Comparison of ENCODE assay signal across 21 cellular contexts in the genomic region with DNA sequence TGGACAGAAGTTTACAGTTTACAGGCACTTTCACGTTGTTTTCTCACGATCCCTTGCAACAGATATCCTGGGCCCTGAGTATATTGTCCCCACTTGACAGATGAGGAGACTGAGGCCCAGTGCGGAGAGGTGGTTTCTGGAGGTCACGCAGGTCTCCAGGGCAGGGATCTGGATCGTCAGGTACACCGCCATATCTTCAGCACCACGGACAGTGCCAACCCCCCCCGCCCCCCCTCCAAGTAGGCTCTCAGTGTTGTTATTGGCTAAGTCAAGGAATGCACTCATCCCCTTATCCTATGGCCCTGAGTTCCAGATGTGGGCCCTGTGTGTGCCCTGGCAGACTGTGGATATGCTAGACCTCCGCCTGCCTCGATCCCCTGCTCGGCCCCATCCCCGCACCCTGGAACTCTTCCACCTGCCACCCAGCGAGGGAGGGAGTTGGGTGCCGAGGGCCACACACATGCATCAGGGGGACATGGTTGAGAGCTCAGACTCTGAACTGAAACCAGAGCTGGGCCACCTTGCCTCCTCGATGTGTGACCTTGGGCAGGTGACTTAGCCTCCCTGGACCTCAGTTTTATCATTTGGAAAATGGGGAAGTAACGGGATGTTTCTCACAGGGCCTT. TPM values are rescaled to one million over a fixed set of nuclear protein-coding genes. Genes with fewer than 3 reads are reported as not detected.
DNase-seq lines count a peak whose midpoint lies in the region; ATAC-seq and TF ChIP-seq lines count a peak whose summit lies in the region.
"Had no signal": no experiment of that assay in that cellular context is flagged by ENCODE, and none has a peak within 500 bp of the region (broad histone marks: within the 10 kb centered on the region; RNA-seq: fewer than 3 reads in every experiment).

No MANE protein-coding gene starts in this region.

- in situ Hi-C loops in G401 (cut with HindIII; ENCODE audit: low sequenced_read_pairs), result loop anchor here (25.0 kb wide), 1 partner anchor 88 kb away; no protein-coding TSS in a partner anchor

- no peak overlapping the region for H3K27ac ChIP-seq in A673 (ENCODE audit: low read depth, low read length, poor library complexity, severe bottlenecking)
- H3K27ac ChIP-seq in PC-9, result no peak overlapping the region
- H3K27ac ChIP-seq: coronary artery, heart left ventricle, sigmoid colon, tibial artery had no signal

- intact Hi-C loops in A673 (cut with micrococcal nuclease; ENCODE audit: unreplicated experiment), result no loop called here
- intact Hi-C loops in PC-9 (cut with micrococcal nuclease; ENCODE audit: unreplicated experiment), result no loop called here

- H3K4me2 ChIP-seq in PC-9, result no peak overlapping the region

- H3K4me3 ChIP-seq in A673 (ENCODE audit: low read depth, low read length, poor library complexity, severe bottlenecking) (no peak overlapping the region), PC-9 (no peak overlapping the region)
- H3K4me3 ChIP-seq: coronary artery, heart left ventricle, MG63, sigmoid colon, tibial artery had no signal

- POLR2A ChIA-PET in A673 (lab: Charles Lee; ENCODE audit: low non-redundant PET), result no interaction called here
- POLR2A ChIA-PET in PC-9 (lab: Charles Lee; ENCODE audit: unreplicated experiment), result no interaction called here

- H2AFZ ChIP-seq in PC-9, result no peak overlapping the region

- ATAC-seq in GM19328 (IDR thresholded peaks at IDR 0.05; ENCODE audit: unreplicated experiment), result no peak
- ATAC-seq: activated T-helper 17 cell treated with anti-CD3 and anti-CD28 coated beads, Interleukin-2, amount 50 U/mL, for 72 hours; natural killer cell treated with Interleukin-12 subunit alpha and Interleukin-12 subunit beta and Interleukin-15 and Interleukin-18, amount 100 ng/mL, for 72 hours had no signal

- no peaks in the 10 kb centered on the region for H3K9me2 ChIP-seq in PC-9 (ENCODE audit: insufficient read depth)

- TF ChIP-seq CTCF in A673 (conservative IDR thresholded peaks at IDR 0.05; ENCODE audit: low read depth, low read length) (no peak), PC-9 (conservative IDR thresholded peaks at IDR 0.05) (no peak)

- BruUV-seq in A673 (replicated peaks; lab: Mats Ljungman, UMichigan), result no TSS peak
- no TSS peak for BruUV-seq in PC-9 (replicated peaks; lab: Mats Ljungman, UMichigan)

- no peaks in the 10 kb centered on the region for H4K20me1 ChIP-seq in PC-9 (ENCODE audit: insufficient read depth)

- no peaks in the 10 kb centered on the region for H3K4me1 ChIP-seq in A673 (ENCODE audit: insufficient read depth, low read length, poor library complexity, severe bottlenecking)
- no peaks in the 10 kb centered on the region for H3K4me1 ChIP-seq in PC-9 (replicated peaks; ENCODE audit: insufficient read depth)
- H3K4me1 ChIP-seq: heart left ventricle, sigmoid colon, tibial artery had no signal

- CTCF ChIA-PET in A673 (lab: Charles Lee), result no interaction called here
- CTCF ChIA-PET in PC-9 (lab: Charles Lee), result no interaction called here

- H3K36me3 ChIP-seq in A673 (ENCODE audit: insufficient read depth, low read length, poor library complexity, severe bottlenecking) (no peaks in the 10 kb centered on the region), PC-9 (ENCODE audit: low read depth) (no peaks in the 10 kb centered on the region)
- H3K36me3 ChIP-seq: heart left ventricle, MG63, sigmoid colon, tibial artery had no signal

- peak; percentile 20 for DNase-seq in A673 (ENCODE audit: low spot score)
- DNase-seq in ELF-1 (ENCODE audit: low read depth, low spot score), result peak; percentile 39
- DNase-seq in OCI-M1 (lab: John Stamatoyannopoulos, UW), result peak; percentile 2
- peak; percentile 87 for DNase-seq in iPS-NIHi11 (ENCODE audit: low spot score)
- no peak for DNase-seq in NCI-H748 treated with DMSO at 0.1 percent for 48 hours (lab: John Stamatoyannopoulos, UW)
- DNase-seq in G401 (ENCODE audit: low spot score), result no peak
- no peak for DNase-seq in PC-9
- DNase-seq: activated CD4-positive, alpha-beta T cell treated with anti-CD3 and anti-CD28 coated beads for 1 hour; activated naive CD8-positive, alpha-beta T cell treated with anti-CD3 and anti-CD28 coated beads for 36 hours; heart left ventricle; MG63; NCI-H2081; NCI-H524; sigmoid colon; stimulated activated naive CD4-positive, alpha-beta T cell; tibial artery had no signal

- no peaks in the 10 kb centered on the region for H3K79me2 ChIP-seq in PC-9 (ENCODE audit: low read depth)

- no peaks in the 10 kb centered on the region for H3F3A ChIP-seq in PC-9 (ENCODE audit: insufficient read depth, low read depth)

- H3K27me3 ChIP-seq in A673 (replicated peaks; ENCODE audit: insufficient read depth, low read depth, low read length, poor library complexity) (no peaks in the 10 kb centered on the region), PC-9 (ENCODE audit: insufficient read depth, low read depth) (peaks cover 57% of the 10 kb centered on the region)
- H3K27me3 ChIP-seq: MG63 had no signal

- H3K9me3 ChIP-seq in A673 (ENCODE audit: low read depth, low read length, poor library complexity, severe bottlenecking) (no peaks in the 10 kb centered on the region), PC-9 (ENCODE audit: insufficient read depth, low read depth) (no peaks in the 10 kb centered on the region)
- H3K9me3 ChIP-seq: heart left ventricle, MG63, sigmoid colon, tibial artery had no signal

RNA-seq across cellular contexts. Expression of a gene that starts 37.5 kb away (rescaled TPM):
- total RNA-seq in A673 (2021), result not detected in 2 replicates
- not detected in 2 replicates for total RNA-seq in G401 (2014; rRNA removed; shearing (Covaris generic))
- total RNA-seq in PC-9 (2021), result not detected in 2 replicates
- total RNA-seq: activated naive CD8-positive, alpha-beta T cell treated with anti-CD3 and anti-CD28 coated beads for 36 hours; activated T-helper 17 cell treated with anti-CD3 and anti-CD28 coated beads, Interleukin-2, amount 50 U/mL, for 72 hours; kidney epithelial cell; natural killer cell treated with Interleukin-12 subunit alpha and Interleukin-12 subunit beta and Interleukin-15 and Interleukin-18, amount 100 ng/mL, for 72 hours; sigmoid colon had no signal

Comparison
In these comparisons a context has a peak if more than half of its experiments do, and no peak if none do; other contexts are left out.
1. DNase-seq: peak in A673 (single experiment), ELF-1 (single experiment), OCI-M1 (single experiment) and iPS-NIHi11 (single experiment); none in NCI-H748 treated with DMSO at 0.1 percent for 48 hours (single experiment), G401 (single experiment) and PC-9 (0 of 2).